12 cellular contexts compared by ENCODE assay signal in the genomic region with DNA sequence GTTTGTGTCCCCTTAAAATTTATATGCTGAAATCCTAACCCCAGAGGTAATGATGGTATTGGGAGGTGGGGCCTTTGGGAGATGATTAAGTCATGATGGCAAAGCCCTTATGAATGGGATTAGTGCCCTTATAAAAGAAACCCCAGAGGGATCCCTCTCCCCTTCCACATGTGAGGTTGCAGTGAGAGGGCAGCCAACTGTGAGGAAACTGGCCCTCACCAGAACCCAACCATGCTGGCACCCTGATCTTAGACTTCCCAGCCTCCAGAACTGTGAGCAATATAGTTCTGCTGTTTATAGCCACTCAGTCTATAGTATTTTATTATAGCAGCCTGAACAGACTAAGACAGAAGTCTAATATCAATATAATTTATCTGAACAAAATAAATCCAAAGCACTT. TPM values are rescaled to one million over a fixed set of nuclear protein-coding genes. Genes with fewer than 3 reads are reported as not detected.
DNase-seq lines count a peak whose midpoint lies in the region; ATAC-seq and TF ChIP-seq lines count a peak whose summit lies in the region.
"Had no signal": no experiment of that assay in that cellular context is flagged by ENCODE, and none has a peak within 500 bp of the region (broad histone marks: within the 10 kb centered on the region; RNA-seq: fewer than 3 reads in every experiment).

No MANE protein-coding gene starts in this region.

- intact Hi-C loops in dorsolateral prefrontal cortex (cut with DNase I) (no loop called here), left ventricle myocardium inferior (cut with micrococcal nuclease) (no loop called here)

- no peak for DNase-seq in dorsolateral prefrontal cortex
- DNase-seq in left ventricle myocardium inferior = no peak
- DNase-seq: ACHN; BE2C; CD4-positive, CD25-positive, alpha-beta regulatory T cell; CD8-positive, alpha-beta memory T cell; H9 had no signal

- TF ChIP-seq EP300 in neural cell (conservative IDR thresholded peaks at IDR 0.05; ENCODE audit: poor library complexity, severe bottlenecking) = no peak

- POLR2A ChIA-PET in HEK293 (lab: Yijun Ruan, JAX) = no interaction called here

- no peak for TF ChIP-seq RAD21 in neural cell (conservative IDR thresholded peaks at IDR 0.05)

- no peaks in the 10 kb centered on the region for H3F3A ChIP-seq in neural cell (ENCODE audit: insufficient read depth, low read length, poor library complexity, severe bottlenecking)

- no peaks in the 10 kb centered on the region for H3K79me2 ChIP-seq in neural cell (replicated peaks; ENCODE audit: insufficient read depth, low read length)

- no peaks in the 10 kb centered on the region for H3K9me2 ChIP-seq in neural cell (ENCODE audit: insufficient read depth, low read length)

- no peak overlapping the region for H2AFZ ChIP-seq in neural cell (ENCODE audit: low read depth, low read length)

- TF ChIP-seq CTCF in HEK293 (tag by site-specific recombination; IDR thresholded peaks at IDR 0.05) (no peak), neural cell (IDR thresholded peaks at IDR 0.05; ENCODE audit: poor library complexity, severe bottlenecking) (no peak), dorsolateral prefrontal cortex (IDR thresholded peaks at IDR 0.05 in 54 of 56, conservative IDR thresholded peaks at IDR 0.05 in 2 of 56; ENCODE audit: low read depth in 1 of 56, partially characterized antibody in 56 of 56) (no peak), left ventricle myocardium inferior (IDR thresholded peaks at IDR 0.05; ENCODE audit: borderline replicate concordance) (no peak)

- no peaks in the 10 kb centered on the region for H4K20me1 ChIP-seq in neural cell (ENCODE audit: insufficient read depth)

- H3K9ac ChIP-seq in neural cell (ENCODE audit: low read length) = peak overlapping the region; percentile 55

- ATAC-seq in GM21576 (IDR thresholded peaks at IDR 0.05; ENCODE audit: unreplicated experiment) = no peak
- ATAC-seq: HepG2 had no signal

- H3K4me2 ChIP-seq in neural cell (ENCODE audit: low read length) = peak overlapping the region; percentile 94

- 0 out of 2 replicates have a peak, but pooled peaks cover 2% of the 10 kb centered on the region for H3K4me1 ChIP-seq in HEK293 (ENCODE audit: control insufficient read depth, insufficient read depth, low read length)
- peaks cover 19% of the 10 kb centered on the region for H3K4me1 ChIP-seq in ectodermal cell (ENCODE audit: control insufficient read depth, insufficient read depth, low read length)
- peaks cover 27% of the 10 kb centered on the region for H3K4me1 ChIP-seq in left ventricle myocardium inferior
- H3K4me1 ChIP-seq: BE2C had no signal

- no peaks in the 10 kb centered on the region for H3K36me3 ChIP-seq in HEK293 (ENCODE audit: control insufficient read depth in 2 of 2, insufficient read depth in 1 of 2, low read length in 2 of 2)
- no peaks in the 10 kb centered on the region for H3K36me3 ChIP-seq in ectodermal cell (ENCODE audit: control insufficient read depth, insufficient read depth, low read length)
- H3K36me3 ChIP-seq in neural cell (ENCODE audit: insufficient read depth, low read length) = no peaks in the 10 kb centered on the region
- no peaks in the 10 kb centered on the region for H3K36me3 ChIP-seq in left ventricle myocardium inferior
- H3K36me3 ChIP-seq: BE2C had no signal

- H3K27me3 ChIP-seq in ectodermal cell (ENCODE audit: control insufficient read depth, insufficient read depth, low read length, poor library complexity, severe bottlenecking) (peaks cover 23% of the 10 kb centered on the region), neural cell (ENCODE audit: insufficient read depth, low read depth, low read length) (peaks cover 21% of the 10 kb centered on the region), dorsolateral prefrontal cortex (no peaks in the 10 kb centered on the region), left ventricle myocardium inferior (ENCODE audit: low read depth) (peaks cover 9% of the 10 kb centered on the region)

- H3K4me3 ChIP-seq in HEK293 (ENCODE audit: low read depth, low read length) (no peak overlapping the region), ectodermal cell (ENCODE audit: insufficient read depth, low read depth, low read length) (no peak overlapping the region), neural cell (ENCODE audit: low read length) (no peak overlapping the region), dorsolateral prefrontal cortex (no peak overlapping the region), left ventricle myocardium inferior (no peak overlapping the region)

- H3K27ac ChIP-seq in HEK293 (ENCODE audit: extremely low read depth, low read depth, low read length) = no peak overlapping the region
- H3K27ac ChIP-seq in ectodermal cell (ENCODE audit: insufficient read depth, low read depth, low read length, poor library complexity, severe bottlenecking) = peak overlapping the region; percentile 71
- H3K27ac ChIP-seq in neural cell (ENCODE audit: low read length) = peak overlapping the region; percentile 84
- peak overlapping the region in 29 of 59 donors; percentile 1 to 78 (median 59) for H3K27ac ChIP-seq in dorsolateral prefrontal cortex
- no peak overlapping the region for H3K27ac ChIP-seq in left ventricle myocardium inferior (replicated peaks)

- no peaks in the 10 kb centered on the region for H3K9me3 ChIP-seq in HEK293 (ENCODE audit: control insufficient read depth, insufficient read depth, low read depth, low read length)
- no peaks in the 10 kb centered on the region for H3K9me3 ChIP-seq in ectodermal cell (ENCODE audit: control insufficient read depth, low read length)
- no peaks in the 10 kb centered on the region for H3K9me3 ChIP-seq in neural cell (ENCODE audit: low read length)
- no peaks in the 10 kb centered on the region for H3K9me3 ChIP-seq in left ventricle myocardium inferior (replicated peaks)
- H3K9me3 ChIP-seq: BE2C had no signal

- CTCF ChIA-PET in HEK293 (lab: Yijun Ruan, JAX) = no interaction called here

TF ChIP-seq in HEK293, 187 proteins besides CTCF, POLR2A, EP300 and RAD21:
- peak; percentile 59 for TF ChIP-seq ZNF549 (tag by site-specific recombination; IDR thresholded peaks at IDR 0.05)
- TF ChIP-seq, protein P1, sequence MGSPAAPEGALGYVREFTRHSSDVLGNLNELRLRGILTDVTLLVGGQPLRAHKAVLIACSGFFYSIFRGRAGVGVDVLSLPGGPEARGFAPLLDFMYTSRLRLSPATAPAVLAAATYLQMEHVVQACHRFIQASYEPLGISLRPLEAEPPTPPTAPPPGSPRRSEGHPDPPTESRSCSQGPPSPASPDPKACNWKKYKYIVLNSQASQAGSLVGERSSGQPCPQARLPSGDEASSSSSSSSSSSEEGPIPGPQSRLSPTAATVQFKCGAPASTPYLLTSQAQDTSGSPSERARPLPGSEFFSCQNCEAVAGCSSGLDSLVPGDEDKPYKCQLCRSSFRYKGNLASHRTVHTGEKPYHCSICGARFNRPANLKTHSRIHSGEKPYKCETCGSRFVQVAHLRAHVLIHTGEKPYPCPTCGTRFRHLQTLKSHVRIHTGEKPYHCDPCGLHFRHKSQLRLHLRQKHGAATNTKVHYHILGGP (tag by site-specific recombination; IDR thresholded peaks at IDR 0.05) = no peak

TF ChIP-seq in neural cell, 6 proteins besides CTCF, POLR2A, EP300 and RAD21:
- TF ChIP-seq EZH2 (IDR thresholded peaks at IDR 0.05; ENCODE audit: borderline replicate concordance, insufficient read depth, low read length, poor library complexity, severe bottlenecking) (no peak), SMC3 (conservative IDR thresholded peaks at IDR 0.05; ENCODE audit: poor library complexity) (no peak), TAF1 (IDR thresholded peaks at IDR 0.05; ENCODE audit: low read depth) (no peak), POLR2AphosphoS5 (IDR thresholded peaks at IDR 0.05) (no peak), MXI1 (conservative IDR thresholded peaks at IDR 0.05; ENCODE audit: poor library complexity, severe bottlenecking) (no peak)
- TF ChIP-seq, protein P2, sequence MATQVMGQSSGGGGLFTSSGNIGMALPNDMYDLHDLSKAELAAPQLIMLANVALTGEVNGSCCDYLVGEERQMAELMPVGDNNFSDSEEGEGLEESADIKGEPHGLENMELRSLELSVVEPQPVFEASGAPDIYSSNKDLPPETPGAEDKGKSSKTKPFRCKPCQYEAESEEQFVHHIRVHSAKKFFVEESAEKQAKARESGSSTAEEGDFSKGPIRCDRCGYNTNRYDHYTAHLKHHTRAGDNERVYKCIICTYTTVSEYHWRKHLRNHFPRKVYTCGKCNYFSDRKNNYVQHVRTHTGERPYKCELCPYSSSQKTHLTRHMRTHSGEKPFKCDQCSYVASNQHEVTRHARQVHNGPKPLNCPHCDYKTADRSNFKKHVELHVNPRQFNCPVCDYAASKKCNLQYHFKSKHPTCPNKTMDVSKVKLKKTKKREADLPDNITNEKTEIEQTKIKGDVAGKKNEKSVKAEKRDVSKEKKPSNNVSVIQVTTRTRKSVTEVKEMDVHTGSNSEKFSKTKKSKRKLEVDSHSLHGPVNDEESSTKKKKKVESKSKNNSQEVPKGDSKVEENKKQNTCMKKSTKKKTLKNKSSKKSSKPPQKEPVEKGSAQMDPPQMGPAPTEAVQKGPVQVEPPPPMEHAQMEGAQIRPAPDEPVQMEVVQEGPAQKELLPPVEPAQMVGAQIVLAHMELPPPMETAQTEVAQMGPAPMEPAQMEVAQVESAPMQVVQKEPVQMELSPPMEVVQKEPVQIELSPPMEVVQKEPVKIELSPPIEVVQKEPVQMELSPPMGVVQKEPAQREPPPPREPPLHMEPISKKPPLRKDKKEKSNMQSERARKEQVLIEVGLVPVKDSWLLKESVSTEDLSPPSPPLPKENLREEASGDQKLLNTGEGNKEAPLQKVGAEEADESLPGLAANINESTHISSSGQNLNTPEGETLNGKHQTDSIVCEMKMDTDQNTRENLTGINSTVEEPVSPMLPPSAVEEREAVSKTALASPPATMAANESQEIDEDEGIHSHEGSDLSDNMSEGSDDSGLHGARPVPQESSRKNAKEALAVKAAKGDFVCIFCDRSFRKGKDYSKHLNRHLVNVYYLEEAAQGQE (IDR thresholded peaks at IDR 0.05; ENCODE audit: borderline replicate concordance) = no peak
TF ChIP-seq in neural cell: peak in this region for 0.

RNA-seq across cellular contexts. Expression of a gene that starts 27.1 kb away (rescaled TPM):
- 77.1 TPM for polyA plus RNA-seq in ectodermal cell (2013, experiment 1 of 4)
- polyA plus RNA-seq in ectodermal cell (2013, experiment 2 of 4) = 73.5 TPM
- 61.5 TPM for polyA plus RNA-seq in ectodermal cell (2013, experiment 3 of 4)
- 63.1 TPM for polyA plus RNA-seq in ectodermal cell (2013, experiment 4 of 4)
- 47.3 and 49.4 TPM in 2 replicates for polyA plus RNA-seq in neural cell
- 73.3 and 76.6 TPM in 2 replicates for polyA minus RNA-seq in neural cell
- total RNA-seq in dorsolateral prefrontal cortex (10 to 100 TPM in 106 of 120 experiments, 1 to 10 TPM in 14; 6.9 to 20.2 (median 12.8) TPM), left ventricle myocardium inferior (45.3 TPM)

Comparison
In these comparisons a context has a peak if more than half of its experiments do, and no peak if none do; other contexts are left out.
1. H3K27ac ChIP-seq: peak in ectodermal cell (single experiment) and neural cell (single experiment); none in HEK293 (single experiment) and left ventricle myocardium inferior (single experiment).